24 cellular contexts compared by ENCODE assay signal in the genomic region with DNA sequence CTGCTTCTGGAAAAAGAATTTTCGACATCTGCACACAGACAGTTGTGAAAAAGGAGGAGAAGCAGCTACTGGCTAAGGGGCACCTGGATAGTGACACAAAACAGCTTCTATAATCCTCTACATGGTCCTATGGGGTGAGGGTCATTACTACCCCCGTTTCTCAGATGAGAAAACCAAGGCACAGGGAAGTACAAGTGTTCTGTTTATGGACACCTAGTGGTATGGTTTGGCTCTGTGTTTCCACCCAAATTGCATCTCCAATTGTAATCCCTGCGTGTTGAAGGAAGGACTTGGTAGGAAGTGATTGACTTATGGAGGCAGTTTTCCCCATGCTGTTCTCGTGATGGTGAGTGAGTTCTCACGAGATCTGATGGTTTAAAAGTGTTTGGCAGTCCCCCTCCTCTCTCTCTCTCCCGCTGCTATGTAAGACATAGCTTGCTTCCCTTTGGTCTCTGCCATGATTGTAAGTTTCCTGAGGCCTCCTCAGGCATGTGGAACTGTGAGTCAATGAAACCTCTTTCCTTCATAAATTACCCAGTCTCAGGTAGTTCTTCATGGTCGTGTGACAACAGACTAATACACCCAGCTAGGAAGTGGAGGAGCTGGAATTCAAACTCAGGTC. TPM values are rescaled to one million over a fixed set of nuclear protein-coding genes. Genes with fewer than 3 reads are reported as not detected.
DNase-seq lines count a peak whose midpoint lies in the region; ATAC-seq and TF ChIP-seq lines count a peak whose summit lies in the region.
"Had no signal": no experiment of that assay in that cellular context is flagged by ENCODE, and none has a peak within 500 bp of the region (broad histone marks: within the 10 kb centered on the region; RNA-seq: fewer than 3 reads in every experiment).

No MANE protein-coding gene starts in this region.

- H3K27ac Mint-ChIP-seq in natural killer cell treated with Interleukin-12 subunit alpha and Interleukin-12 subunit beta and Interleukin-15 and Interleukin-18, amount 100 ng/mL, for 72 hours: no peak overlapping the region
- H3K27ac Mint-ChIP-seq in natural killer cell: no peak overlapping the region
- H3K27ac Mint-ChIP-seq: CD4-positive, CD25-positive, alpha-beta regulatory T cell; GM23338; H9 had no signal

- no peak for TF ChIP-seq POLR2A in esophagus muscularis mucosa (IDR thresholded peaks at IDR 0.05; ENCODE audit: low read depth)

- intact Hi-C loops in natural killer cell (cut with micrococcal nuclease) (no loop called here), esophagus muscularis mucosa (cut with DNase I) (loop anchor here (10.0 kb wide), 1 partner anchor 222 kb away; the partner anchor contains the start of genes STK4 and TOMM34)

- no peak for TF ChIP-seq CTCF in natural killer cell (IDR thresholded peaks at IDR 0.05)
- no peak for TF ChIP-seq CTCF in esophagus muscularis mucosa (IDR thresholded peaks at IDR 0.05)

- no peak overlapping the region for H3K4me3 ChIP-seq in esophagus muscularis mucosa
- H3K4me3 ChIP-seq: BLaER1, GM12878, GM23338 had no signal

- WGBS in esophagus muscularis mucosa: 71% methylated on average over 7 of the region's 7 CpGs

- H3K4me3 Mint-ChIP-seq in natural killer cell treated with Interleukin-12 subunit alpha and Interleukin-12 subunit beta and Interleukin-15 and Interleukin-18, amount 100 ng/mL, for 72 hours: no peak overlapping the region
- no peak overlapping the region for H3K4me3 Mint-ChIP-seq in natural killer cell
- H3K4me3 Mint-ChIP-seq: GM23338, H9 had no signal

- H3K9me3 Mint-ChIP-seq in natural killer cell treated with Interleukin-12 subunit alpha and Interleukin-12 subunit beta and Interleukin-15 and Interleukin-18, amount 100 ng/mL, for 72 hours: no peaks in the 10 kb centered on the region
- H3K9me3 Mint-ChIP-seq in natural killer cell: no peaks in the 10 kb centered on the region
- H3K9me3 Mint-ChIP-seq: CD4-positive, CD25-positive, alpha-beta regulatory T cell; GM23338; H9 had no signal

- peak; percentile 59 for DNase-seq in natural killer cell treated with Interleukin-12 subunit alpha and Interleukin-12 subunit beta and Interleukin-15 and Interleukin-18, amount 100 ng/mL, for 72 hours (ENCODE audit: low spot score)
- DNase-seq in natural killer cell (no peak), SK-N-DZ (ENCODE audit: low spot score) (peak; percentile 50), esophagus muscularis mucosa (ENCODE audit: extremely low spot score) (no peak), SKM-1 (lab: John Stamatoyannopoulos, UW; ENCODE audit: unreplicated experiment) (no peak), HK-2 (ENCODE audit: unreplicated experiment) (no peak), GF-D8 (lab: John Stamatoyannopoulos, UW) (no peak)
- DNase-seq: CD4-positive, CD25-positive, alpha-beta regulatory T cell; H9; IMR-90; NCI-H1048; NCI-H1417 treated with DMSO at 0.1 percent for 48 hours; NCI-H1694 treated with DMSO at 0.1 percent for 48 hours; NCI-H2081; NCI-H2227 treated with DMSO at 0.1 percent for 48 hours; NCI-H526 treated with DMSO at 0.1 percent for 48 hours had no signal

- no peaks in the 10 kb centered on the region for H3K27me3 ChIP-seq in esophagus muscularis mucosa

- H3K27ac ChIP-seq in esophagus muscularis mucosa (replicated peaks in 1 of 4): peak overlapping the region; percentile 55 to 79 (median 64)
- H3K27ac ChIP-seq: BLaER1, KMS-11 had no signal

- H3K4me1 Mint-ChIP-seq in natural killer cell treated with Interleukin-12 subunit alpha and Interleukin-12 subunit beta and Interleukin-15 and Interleukin-18, amount 100 ng/mL, for 72 hours (ENCODE audit: low read depth in 2 of 2): peaks cover 11 to 17% of the 10 kb centered on the region in 2 donors
- H3K4me1 Mint-ChIP-seq in natural killer cell: peaks cover 6 to 17% of the 10 kb centered on the region in 2 donors

- no peaks in the 10 kb centered on the region for H3K36me3 ChIP-seq in esophagus muscularis mucosa
- H3K36me3 ChIP-seq: BLaER1 had no signal

- no peaks in the 10 kb centered on the region for H3K36me3 Mint-ChIP-seq in natural killer cell treated with Interleukin-12 subunit alpha and Interleukin-12 subunit beta and Interleukin-15 and Interleukin-18, amount 100 ng/mL, for 72 hours
- no peaks in the 10 kb centered on the region for H3K36me3 Mint-ChIP-seq in natural killer cell
- H3K36me3 Mint-ChIP-seq: CD4-positive, CD25-positive, alpha-beta regulatory T cell had no signal

- TF ChIP-seq EP300 in esophagus muscularis mucosa (IDR thresholded peaks at IDR 0.05): no peak

- H3K4me1 ChIP-seq in esophagus muscularis mucosa: peaks cover 27 to 72% (median 64%) of the 10 kb centered on the region in 4 donors

- H3K27me3 Mint-ChIP-seq in natural killer cell treated with Interleukin-12 subunit alpha and Interleukin-12 subunit beta and Interleukin-15 and Interleukin-18, amount 100 ng/mL, for 72 hours: peaks cover 30 to 38% of the 10 kb centered on the region in 2 donors
- H3K27me3 Mint-ChIP-seq in natural killer cell (ENCODE audit: low read depth in 2 of 2): peaks cover 39 to 53% of the 10 kb centered on the region in 2 donors

- no peak for ATAC-seq in natural killer cell treated with Interleukin-12 subunit alpha and Interleukin-12 subunit beta and Interleukin-15 and Interleukin-18, amount 100 ng/mL, for 72 hours
- ATAC-seq in natural killer cell: no peak
- no peak for ATAC-seq in activated CD4-positive, CD25-positive, alpha-beta regulatory T cell treated with anti-CD3 and anti-CD28 coated beads, Interleukin-2, amount 50 U/mL, for 24 hours
- ATAC-seq: GM12878, GM23338 had no signal

- no peaks in the 10 kb centered on the region for H3K9me3 ChIP-seq in esophagus muscularis mucosa
- H3K9me3 ChIP-seq: BLaER1 had no signal

RNA-seq across cellular contexts. Expression of gene KCNK15, which starts 2.5 kb away (rescaled TPM):
- under 1 TPM; 0.28 to 0.50 TPM for total RNA-seq in natural killer cell treated with Interleukin-12 subunit alpha and Interleukin-12 subunit beta and Interleukin-15 and Interleukin-18, amount 100 ng/mL, for 72 hours
- total RNA-seq in natural killer cell (not detected), esophagus muscularis mucosa (1 to 10 TPM; 3.6 to 5.6 (median 5.0) TPM)
- polyA plus RNA-seq in SK-N-DZ (2014; cell fraction: cytosol; rRNA removed): 0.10 and 0.61 TPM in 2 replicates
- polyA plus RNA-seq in SK-N-DZ (2014; cell fraction: nucleus; rRNA removed): not detected in 2 replicates
- total RNA-seq: A172; CD4-positive, CD25-positive, alpha-beta regulatory T cell; Daoy; GM12878; IMR-90; OCI-LY7 had no signal
- polyA plus RNA-seq: CD4-positive, CD25-positive, alpha-beta regulatory T cell; GM12878; IMR-90 had no signal

RNA-seq across cellular contexts. Expression of gene CCN5, which starts 28.0 kb away (rescaled TPM):
- total RNA-seq in natural killer cell treated with Interleukin-12 subunit alpha and Interleukin-12 subunit beta and Interleukin-15 and Interleukin-18, amount 100 ng/mL, for 72 hours: not detected
- total RNA-seq in natural killer cell (not detected), esophagus muscularis mucosa (100 to 1,000 TPM; 350 to 833 (median 456) TPM)
- polyA plus RNA-seq in SK-N-DZ (2014; cell fraction: cytosol; rRNA removed): not detected in 2 replicates
- polyA plus RNA-seq in SK-N-DZ (2014; cell fraction: nucleus; rRNA removed): not detected in 2 replicates
- total RNA-seq: A172; CD4-positive, CD25-positive, alpha-beta regulatory T cell; Daoy; GM23338; H9; IMR-90; OCI-LY7 had no signal
- polyA plus RNA-seq: CD4-positive, CD25-positive, alpha-beta regulatory T cell; GM23338; IMR-90 had no signal

Comparison
In these comparisons a context has a peak if more than half of its experiments do, and no peak if none do; other contexts are left out.
1. DNase-seq: peak in natural killer cell treated with Interleukin-12 subunit alpha and Interleukin-12 subunit beta and Interleukin-15 and Interleukin-18, amount 100 ng/mL, for 72 hours (single experiment) and SK-N-DZ (single experiment); none in natural killer cell (single experiment), esophagus muscularis mucosa (single experiment), SKM-1 (single experiment), HK-2 (single experiment) and GF-D8 (single experiment).
2. RNA of gene CCN5, which starts 28.0 kb away (total RNA-seq): 350 to 833 TPM in esophagus muscularis mucosa; not detected in natural killer cell treated with Interleukin-12 subunit alpha and Interleukin-12 subunit beta and Interleukin-15 and Interleukin-18, amount 100 ng/mL, for 72 hours and not detected in natural killer cell; every median in the first group is over 100 times any median in the second.